ENCODE assay signal across 1 cellular context in genomic region chr2:169542433-169542832, GRCh38.
TF ChIP-seq lines count a peak whose summit lies in the region.

No MANE protein-coding gene starts in this region.

TF ChIP-seq in HepG2, 621 proteins besides CTCF, POLR2A, EP300 and RAD21:
- TF ChIP-seq ZNF121 (CRISPR knock-in tag; IDR thresholded peaks at IDR 0.05): peak; percentile 34; the same call in 1 of the 2 replicates
- TF ChIP-seq GABPB1 (CRISPR knock-in tag; IDR thresholded peaks at IDR 0.05): no peak
TF ChIP-seq in HepG2: peak in this region for 1.
